Comparison of ENCODE assay signal across 8 cellular contexts in genomic region chr6:127484207-127484858, GRCh38. TPM values are rescaled to one million over a fixed set of nuclear protein-coding genes. Genes with fewer than 3 reads are reported as not detected.
DNase-seq lines count a peak whose midpoint lies in the region; ATAC-seq and TF ChIP-seq lines count a peak whose summit lies in the region.

No MANE protein-coding gene starts in this region.

- H3K4me3 Mint-ChIP-seq in IgD-negative memory B cell: peak overlapping the region in 3 of 4 donors; percentile 57 to 81 (median 71)

- peak; percentile 100 for ATAC-seq in GM18499 (IDR thresholded peaks at IDR 0.05; ENCODE audit: insufficient read depth, unreplicated experiment)
- ATAC-seq in GM21723 (IDR thresholded peaks at IDR 0.05; ENCODE audit: unreplicated experiment): peak; percentile 100
- peak; percentile 64 to 87 for ATAC-seq in lower lobe of right lung

- TF ChIP-seq CTCF in lower lobe of right lung (IDR thresholded peaks at IDR 0.05) (no peak), stomach (IDR thresholded peaks at IDR 0.05) (no peak), testis (IDR thresholded peaks at IDR 0.05) (no peak)

- intact Hi-C loops in lower lobe of right lung (cut with DNase I): no loop called here
- intact Hi-C loops in stomach (cut with DNase I; ENCODE audit: low total_unique reads): no loop called here
- intact Hi-C loops in testis (cut with DNase I; ENCODE audit: low total_unique reads): no loop called here

- peak overlapping the region in 2 of 3 donors; percentile 20 to 69 for H3K27ac Mint-ChIP-seq in IgD-negative memory B cell

- H3K4me1 ChIP-seq in adipocyte (ENCODE audit: control insufficient read depth, insufficient read depth, low read length): peaks cover 39% of the 10 kb centered on the region
- peaks cover 15% of the 10 kb centered on the region for H3K4me1 ChIP-seq in lower lobe of right lung
- peaks cover 0 to 18% (median 8%) of the 10 kb centered on the region in 4 donors for H3K4me1 ChIP-seq in stomach
- H3K4me1 ChIP-seq in testis: peaks cover 7% of the 10 kb centered on the region

- H3K4me1 Mint-ChIP-seq in IgD-negative memory B cell: peaks cover 10 to 15% (median 13%) of the 10 kb centered on the region in 3 donors

- H3K27ac ChIP-seq in lower lobe of right lung (peak overlapping the region; percentile 15), stomach (peak overlapping the region in 1 of 5 donors; percentile 15), testis (no peak overlapping the region)

- peak overlapping the region; percentile 50 for H3K9ac ChIP-seq in adipocyte (ENCODE audit: low read length)

- H3K9me3 Mint-ChIP-seq in IgD-negative memory B cell: peaks cover 0 to 2% (median 0%) of the 10 kb centered on the region in 3 donors

- no peak for TF ChIP-seq POLR2A in stomach (IDR thresholded peaks at IDR 0.05)
- TF ChIP-seq POLR2A in testis (IDR thresholded peaks at IDR 0.05): no peak

- no peaks in the 10 kb centered on the region for H3K27me3 Mint-ChIP-seq in IgD-negative memory B cell

- no peak for TF ChIP-seq EP300 in stomach (IDR thresholded peaks at IDR 0.05)

- H3K9me3 ChIP-seq in adipocyte (ENCODE audit: control insufficient read depth, low read length) (no peaks in the 10 kb centered on the region), lower lobe of right lung (no peaks in the 10 kb centered on the region), stomach (no peaks in the 10 kb centered on the region), testis (no peaks in the 10 kb centered on the region)

- H3K36me3 ChIP-seq in adipocyte (ENCODE audit: control insufficient read depth, insufficient read depth, low read length, severe bottlenecking) (no peaks in the 10 kb centered on the region), lower lobe of right lung (no peaks in the 10 kb centered on the region), stomach (no peaks in the 10 kb centered on the region), testis (ENCODE audit: low read depth, missing control alignments) (no peaks in the 10 kb centered on the region)

- DNase-seq in adipocyte (ENCODE audit: low read depth): peak; percentile 71
- DNase-seq in lower lobe of right lung: no peak
- no peak for DNase-seq in stomach
- DNase-seq in T1000 (lab: John Stamatoyannopoulos, UW): no peak
- no peak for DNase-seq in testis

- peaks cover 2% of the 10 kb centered on the region for H3K36me3 Mint-ChIP-seq in IgD-negative memory B cell

- WGBS in stomach, 5 donors: 17 to 28% (median 24%) methylated on average over 3 of the region's 3 CpGs
- 36 to 46% methylated on average over 3 of the region's 3 CpGs for WGBS in testis, 2 donors

- H3K4me3 ChIP-seq in adipocyte (ENCODE audit: low read length) (peak overlapping the region; percentile 75), lower lobe of right lung (peak overlapping the region; percentile 17), stomach (no peak overlapping the region), testis (no peak overlapping the region)

- no peaks in the 10 kb centered on the region for H3K27me3 ChIP-seq in adipocyte (replicated peaks; ENCODE audit: control insufficient read depth, insufficient read depth, low read length)
- no peaks in the 10 kb centered on the region for H3K27me3 ChIP-seq in lower lobe of right lung (ENCODE audit: low read depth)
- no peaks in the 10 kb centered on the region for H3K27me3 ChIP-seq in stomach
- H3K27me3 ChIP-seq in testis: no peaks in the 10 kb centered on the region

RNA-seq across cellular contexts. Expression of gene KIAA0408, which starts 25.1 kb away (rescaled TPM):
- 0.76 TPM for polyA plus RNA-seq in IgD-negative memory B cell
- 55.1 TPM for total RNA-seq in lower lobe of right lung
- total RNA-seq in stomach: 10 to 100 TPM in 3 of 5 donors, 1 to 10 TPM in 1, under 1 TPM in 1; 0.87 to 89.3 (median 23.3) TPM
- polyA plus RNA-seq in stomach: 1 to 10 TPM; 1.4 to 3.4 (median 2.5) TPM
- total RNA-seq in testis: 1 to 10 TPM; 3.3 to 4.1 TPM
- polyA plus RNA-seq in testis (ENCODE audit: insufficient read depth, low read depth, low replicate concordance): 11.2 TPM

Comparison
In these comparisons a context has a peak if more than half of its experiments do, and no peak if none do; other contexts are left out.
1. H3K4me3 ChIP-seq: peak in adipocyte (single experiment) and lower lobe of right lung (single experiment); none in stomach (0 of 4) and testis (0 of 2).
2. Peak in every context shown above with its lines, with median percentiles within 50 percentile points of each other: ATAC-seq.